14 cellular contexts compared by ENCODE assay signal in the genomic region with DNA sequence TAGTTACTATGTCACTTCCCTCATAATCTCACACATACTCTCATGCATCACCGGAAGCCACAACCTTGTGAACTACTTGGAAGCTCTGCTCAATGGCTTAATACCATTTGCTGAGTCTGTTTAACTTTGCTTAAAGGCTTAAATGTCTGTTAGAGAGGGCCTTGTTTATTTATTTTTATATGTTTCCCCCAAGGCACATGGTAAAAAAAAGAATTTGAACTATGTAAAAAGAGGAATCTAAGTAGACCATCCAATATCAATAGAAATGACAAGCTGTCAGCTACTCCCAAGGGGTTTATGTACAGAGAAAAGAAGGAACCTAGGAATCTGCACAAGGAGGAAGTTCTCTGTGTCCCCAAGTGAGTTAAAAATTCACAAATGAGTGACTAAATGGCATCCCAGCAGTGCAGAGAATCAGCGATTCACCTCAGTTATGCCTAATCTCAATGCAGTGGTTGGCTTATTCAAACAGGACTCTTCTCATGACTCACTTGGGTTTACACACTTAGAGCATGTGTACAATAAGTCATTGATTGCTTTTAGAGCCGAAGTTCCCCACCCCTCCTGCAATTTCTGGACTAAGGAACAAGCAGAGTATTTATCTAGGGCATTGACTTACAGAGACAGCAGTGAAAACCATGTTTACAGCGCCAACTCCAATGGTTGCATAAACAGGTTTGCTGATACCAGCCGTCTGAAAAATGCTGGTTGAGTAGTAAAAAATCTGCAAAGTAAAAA. TPM values are rescaled to one million over a fixed set of nuclear protein-coding genes. Genes with fewer than 3 reads are reported as not detected.
DNase-seq lines count a peak whose midpoint lies in the region; ATAC-seq and TF ChIP-seq lines count a peak whose summit lies in the region.
"Had no signal": no experiment of that assay in that cellular context is flagged by ENCODE, and none has a peak within 500 bp of the region (broad histone marks: within the 10 kb centered on the region; RNA-seq: fewer than 3 reads in every experiment).

No MANE protein-coding gene starts in this region.

- intact Hi-C loops in gastrocnemius medialis (cut with DNase I; ENCODE audit: low total_unique reads): no loop called here

- no peak overlapping the region for H3K4me3 Mint-ChIP-seq in activated naive CD8-positive, alpha-beta T cell treated with anti-CD3 and anti-CD28 coated beads for 36 hours

- no peak overlapping the region for H2BK12ac ChIP-seq in mesenchymal stem cell (ENCODE audit: low read length in 2 of 2)

- no peaks in the 10 kb centered on the region for H3K9me3 Mint-ChIP-seq in activated naive CD8-positive, alpha-beta T cell treated with anti-CD3 and anti-CD28 coated beads for 36 hours

- H3K36me3 ChIP-seq in brain microvascular endothelial cell (replicated peaks) (no peaks in the 10 kb centered on the region), mesenchymal stem cell (ENCODE audit: control insufficient read depth in 1 of 2, insufficient read depth in 2 of 2, low read depth in 1 of 2, low read length in 2 of 2) (no peaks in the 10 kb centered on the region), gastrocnemius medialis (no peaks in the 10 kb centered on the region)

- no peak overlapping the region for H3K4me3 ChIP-seq in brain microvascular endothelial cell (ENCODE audit: low read depth, low read length)
- H3K4me3 ChIP-seq in mesenchymal stem cell (ENCODE audit: insufficient read depth in 1 of 2, low read depth in 1 of 2, low read length in 2 of 2): no peak overlapping the region
- no peak overlapping the region for H3K4me3 ChIP-seq in gastrocnemius medialis

- no peak overlapping the region for H3K4me2 ChIP-seq in mesenchymal stem cell (ENCODE audit: low read length, poor library complexity, severe bottlenecking)

- no peak overlapping the region for H3K14ac ChIP-seq in mesenchymal stem cell (ENCODE audit: low read length in 2 of 2)

- no peak overlapping the region for H2BK5ac ChIP-seq in mesenchymal stem cell (ENCODE audit: low read depth, low read length, poor library complexity, severe bottlenecking)

- H3K36me3 Mint-ChIP-seq in activated naive CD8-positive, alpha-beta T cell treated with anti-CD3 and anti-CD28 coated beads for 36 hours: no peaks in the 10 kb centered on the region

- peak overlapping the region; percentile 50 for H2AK5ac ChIP-seq in mesenchymal stem cell (ENCODE audit: low read length, severe bottlenecking)

- H2AFZ ChIP-seq in mesenchymal stem cell (ENCODE audit: low read depth, low read length): no peak overlapping the region

- H3K27me3 Mint-ChIP-seq in activated naive CD8-positive, alpha-beta T cell treated with anti-CD3 and anti-CD28 coated beads for 36 hours: no peaks in the 10 kb centered on the region

- no peak overlapping the region for H3K27ac Mint-ChIP-seq in activated naive CD8-positive, alpha-beta T cell treated with anti-CD3 and anti-CD28 coated beads for 36 hours

- ATAC-seq in gastrocnemius medialis: no peak

- H3K79me1 ChIP-seq in mesenchymal stem cell (replicated peaks; ENCODE audit: low read length, poor library complexity, severe bottlenecking): no peaks in the 10 kb centered on the region

- in situ Hi-C loops in brain microvascular endothelial cell (cut with HindIII; ENCODE audit: low pct_ligation_motif_present, low sequenced_read_pairs): no loop called here
- in situ Hi-C loops in gastrocnemius medialis (cut with MboI; ENCODE audit: low sequenced_read_pairs in 4 of 4): no loop called here

- peak overlapping the region; percentile 54 for H3K27ac ChIP-seq in brain microvascular endothelial cell
- H3K27ac ChIP-seq in mesenchymal stem cell (ENCODE audit: low read length, poor library complexity, severe bottlenecking): peak overlapping the region; percentile 86
- no peak overlapping the region for H3K27ac ChIP-seq in gastrocnemius medialis

- no peak overlapping the region for H3K23ac ChIP-seq in mesenchymal stem cell (ENCODE audit: low read length in 2 of 2)

- no peak overlapping the region for H3K4ac ChIP-seq in mesenchymal stem cell (ENCODE audit: low read depth in 1 of 2, low read length in 2 of 2)

- H3K9me3 ChIP-seq in mesenchymal stem cell (ENCODE audit: control insufficient read depth, low read length): no peaks in the 10 kb centered on the region
- H3K9me3 ChIP-seq in gastrocnemius medialis: no peaks in the 10 kb centered on the region

- H3K4me1 ChIP-seq in mesenchymal stem cell (ENCODE audit: control insufficient read depth, insufficient read depth, low read depth, low read length) (peaks cover 6% of the 10 kb centered on the region), gastrocnemius medialis (no peaks in the 10 kb centered on the region)

- H4K91ac ChIP-seq in mesenchymal stem cell (ENCODE audit: low read length): no peak overlapping the region

- peak; percentile 73 for DNase-seq in DMS53 treated with DMSO at 0.1 percent for 48 hours (lab: John Stamatoyannopoulos, UW; ENCODE audit: unreplicated experiment)
- DNase-seq in HK-2 (ENCODE audit: unreplicated experiment): peak; percentile 33
- DNase-seq in brain microvascular endothelial cell: peak; percentile 50
- DNase-seq in mesenchymal stem cell: peak; percentile 71
- DNase-seq in gastrocnemius medialis: no peak
- no peak for DNase-seq in activated naive CD8-positive, alpha-beta T cell treated with anti-CD3 and anti-CD28 coated beads for 36 hours
- DNase-seq in NCI-H345 treated with DMSO at 0.1 percent for 48 hours (lab: John Stamatoyannopoulos, UW; ENCODE audit: unreplicated experiment): no peak
- no peak for DNase-seq in NCI-H2029 treated with DMSO at 0.1 percent for 48 hours (lab: John Stamatoyannopoulos, UW)
- DNase-seq: activated effector memory CD4-positive, alpha-beta T cell treated with Interleukin-2 at 50 U/mL for 16 hours; DMS 273 treated with DMSO at 0.1 percent for 48 hours; Karpas-422 had no signal

- no peaks in the 10 kb centered on the region for H3K27me3 ChIP-seq in brain microvascular endothelial cell (replicated peaks)
- H3K27me3 ChIP-seq in mesenchymal stem cell (ENCODE audit: control insufficient read depth in 1 of 2, insufficient read depth in 1 of 2, low read length in 2 of 2): no peaks in the 10 kb centered on the region
- no peaks in the 10 kb centered on the region for H3K27me3 ChIP-seq in gastrocnemius medialis

- TF ChIP-seq CTCF in brain microvascular endothelial cell (IDR thresholded peaks at IDR 0.05; ENCODE audit: low read depth, low read length, missing control alignments): no peak
- TF ChIP-seq CTCF in gastrocnemius medialis (IDR thresholded peaks at IDR 0.05 in 4 of 5, conservative IDR thresholded peaks at IDR 0.05 in 1 of 5): no peak

- TF ChIP-seq POLR2A in gastrocnemius medialis (IDR thresholded peaks at IDR 0.05): no peak

- H3K18ac ChIP-seq in mesenchymal stem cell (ENCODE audit: low read depth in 1 of 2, low read length in 2 of 2): peak overlapping the region; percentile 56 to 77

- H3K4me1 Mint-ChIP-seq in activated naive CD8-positive, alpha-beta T cell treated with anti-CD3 and anti-CD28 coated beads for 36 hours: peaks cover 5% of the 10 kb centered on the region

- H2BK120ac ChIP-seq in mesenchymal stem cell (ENCODE audit: low read depth, low read length): no peak overlapping the region

- 46% methylated on average over 4 of the region's 5 CpGs for WGBS in mesenchymal stem cell

- H3K9ac ChIP-seq in mesenchymal stem cell (ENCODE audit: low read length): no peak overlapping the region

- H4K8ac ChIP-seq in mesenchymal stem cell (ENCODE audit: low read length): no peak overlapping the region

- H2BK15ac ChIP-seq in mesenchymal stem cell (ENCODE audit: low read depth, poor library complexity, severe bottlenecking): no peak overlapping the region

RNA-seq across cellular contexts. Expression of a gene that starts 24.4 kb away (rescaled TPM):
- polyA plus RNA-seq in mesenchymal stem cell (2013, experiment 1 of 2): not detected
- polyA plus RNA-seq in mesenchymal stem cell (2013, experiment 2 of 2): not detected
- under 1 TPM in 2 of 4 donors, not detected in 2; 0.26 to 0.51 TPM for total RNA-seq in gastrocnemius medialis
- not detected for total RNA-seq in activated naive CD8-positive, alpha-beta T cell treated with anti-CD3 and anti-CD28 coated beads for 36 hours
- total RNA-seq: frontal cortex; omental fat pad; T-helper 1 cell treated with Interleukin-12 subunit alpha and Interleukin-12 subunit beta and Interleukin-4 antibody, amounts not matched to agents 30 ng/mL and 1 ng/mL, for 36 hours had no signal

Comparison
In these comparisons a context has a peak if more than half of its experiments do, and no peak if none do; other contexts are left out.
1. DNase-seq: peak in DMS53 treated with DMSO at 0.1 percent for 48 hours (single experiment), HK-2 (single experiment), brain microvascular endothelial cell (single experiment) and mesenchymal stem cell (single experiment); none in gastrocnemius medialis (0 of 2), activated naive CD8-positive, alpha-beta T cell treated with anti-CD3 and anti-CD28 coated beads for 36 hours (single experiment), NCI-H345 treated with DMSO at 0.1 percent for 48 hours (single experiment) and NCI-H2029 treated with DMSO at 0.1 percent for 48 hours (single experiment).
2. H3K27ac ChIP-seq: peak in brain microvascular endothelial cell (single experiment) and mesenchymal stem cell (single experiment); none in gastrocnemius medialis (0 of 4).